ENCODE assay signal across 1 cellular context in genomic region chr7:143380646-143381426, GRCh38.
TF ChIP-seq lines count a peak whose summit lies in the region.

ZYX (plus strand) TSS chr7:143381345; CDS start chr7:143381572, 227 bp downstream.

TF ChIP-seq in HepG2, 621 proteins besides CTCF, POLR2A, EP300 and RAD21 (continued from another document and continues in another):
- TF ChIP-seq ZNF281 (CRISPR knock-in tag; IDR thresholded peaks at IDR 0.05; ENCODE audit: borderline replicate concordance), result peak; percentile 77
- 0 out of 2 replicates have a peak, but pooled peaks have one; percentile 6 for TF ChIP-seq NRL (CRISPR knock-in tag; IDR thresholded peaks at IDR 0.05; ENCODE audit: borderline replicate concordance)
- peak; percentile 66; the same call in 1 of the 2 replicates for TF ChIP-seq ZNF607 (CRISPR knock-in tag; IDR thresholded peaks at IDR 0.05; ENCODE audit: borderline replicate concordance)
- TF ChIP-seq PCBP1 (IDR thresholded peaks at IDR 0.05; ENCODE audit: borderline replicate concordance, low read depth, low read length), result 0 out of 2 replicates have a peak, but pooled peaks have one; percentile 47
- peak; percentile 82 for TF ChIP-seq ATF3 (CRISPR knock-in tag; IDR thresholded peaks at IDR 0.05)
- peak; percentile 87 for TF ChIP-seq HNF1B (CRISPR knock-in tag; IDR thresholded peaks at IDR 0.05)
- TF ChIP-seq MAZ (IDR thresholded peaks at IDR 0.05; ENCODE audit: borderline replicate concordance, low read depth, low read length), result peak; percentile 96
- peak; percentile 86 for TF ChIP-seq MAZ (CRISPR knock-in tag; IDR thresholded peaks at IDR 0.05; ENCODE audit: low read depth)
- no peak for TF ChIP-seq ZNF503 (CRISPR knock-in tag; IDR thresholded peaks at IDR 0.05)
- peak; percentile 81 for TF ChIP-seq ZFX (CRISPR knock-in tag; IDR thresholded peaks at IDR 0.05; ENCODE audit: low read depth)
- no peak; the same call in 1 of the 2 replicates for TF ChIP-seq ZNF414 (CRISPR knock-in tag; IDR thresholded peaks at IDR 0.05)
- TF ChIP-seq BCL6 (CRISPR knock-in tag; IDR thresholded peaks at IDR 0.05), result 0 out of 2 replicates have a peak, but pooled peaks have one; percentile 66
- TF ChIP-seq GATAD1 (CRISPR knock-in tag; IDR thresholded peaks at IDR 0.05), result peak; percentile 12; the same call in 1 of the 2 replicates
- peak; percentile 36; the same call in 1 of the 2 replicates for TF ChIP-seq HDAC1 (CRISPR knock-in tag; IDR thresholded peaks at IDR 0.05)
- peak; percentile 89 for TF ChIP-seq GABPB1 (CRISPR knock-in tag; IDR thresholded peaks at IDR 0.05)
- TF ChIP-seq PATZ1 (CRISPR knock-in tag; IDR thresholded peaks at IDR 0.05), result peak; percentile 98
- peak; percentile 19 for TF ChIP-seq YY1 (IDR thresholded peaks at IDR 0.05; ENCODE audit: insufficient read depth, insufficient replicate concordance, low read depth, low read length)
- TF ChIP-seq ZNF256 (CRISPR knock-in tag; conservative IDR thresholded peaks at IDR 0.05), result no peak
- TF ChIP-seq ZNF331 (CRISPR knock-in tag; IDR thresholded peaks at IDR 0.05), result no peak
- TF ChIP-seq DZIP1 (CRISPR knock-in tag; IDR thresholded peaks at IDR 0.05), result no peak
- TF ChIP-seq ARID5B (CRISPR knock-in tag; IDR thresholded peaks at IDR 0.05), result peak; percentile 30; the same call in 1 of the 2 replicates
- no peak for TF ChIP-seq USF2 (IDR thresholded peaks at IDR 0.05; ENCODE audit: low read depth, low read length)
- TF ChIP-seq USF2 (CRISPR knock-in tag; IDR thresholded peaks at IDR 0.05; ENCODE audit: borderline replicate concordance), result peak; percentile 76; the same call in 1 of the 2 replicates
- no peak for TF ChIP-seq HNRNPUL1 (IDR thresholded peaks at IDR 0.05; ENCODE audit: low read depth, low read length)
- no peak for TF ChIP-seq ZBTB43 (CRISPR knock-in tag; conservative IDR thresholded peaks at IDR 0.05)
- TF ChIP-seq ZNF292 (CRISPR knock-in tag; IDR thresholded peaks at IDR 0.05; ENCODE audit: borderline replicate concordance, low read depth), result no peak
- peak; percentile 32; the same call in 1 of the 2 replicates for TF ChIP-seq ZNF160 (CRISPR knock-in tag; IDR thresholded peaks at IDR 0.05)
- peak in 1 of 2 experiments; percentile 29; a peak in 1 of 4 replicates for TF ChIP-seq KLF16 (CRISPR knock-in tag; IDR thresholded peaks at IDR 0.05)
- peak; percentile 43 for TF ChIP-seq CREB1 (IDR thresholded peaks at IDR 0.05)
- TF ChIP-seq CREB1 (CRISPR knock-in tag; IDR thresholded peaks at IDR 0.05), result no peak
- peak; percentile 78; the same call in 1 of the 2 replicates for TF ChIP-seq ZNF709 (CRISPR knock-in tag; IDR thresholded peaks at IDR 0.05)
